In the genomic region with DNA sequence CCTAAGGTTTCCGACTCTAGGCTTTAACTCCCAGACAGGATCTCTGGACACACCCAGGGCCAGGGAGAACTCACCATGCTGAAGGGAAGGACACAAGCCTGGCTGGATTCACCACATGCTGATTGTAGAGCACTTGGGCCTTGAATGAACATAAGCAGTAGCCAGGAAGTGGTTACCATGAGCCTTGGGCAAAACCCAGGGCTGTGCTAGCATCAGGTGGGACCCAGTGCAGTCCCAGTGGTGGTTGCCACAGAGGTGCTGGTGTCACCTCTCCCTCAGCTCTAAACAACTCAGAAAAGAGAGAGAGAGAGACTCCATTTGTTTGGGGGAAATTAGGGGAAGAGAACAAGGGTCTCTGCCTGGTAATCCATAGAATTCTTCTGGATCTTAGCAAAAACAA, we compare ENCODE assay signal across 27 cellular contexts.
"Had no signal": no experiment of that assay in that cellular context is flagged by ENCODE, and none has a peak within 500 bp of the region (broad histone marks: within the 10 kb centered on the region; RNA-seq: fewer than 3 reads in every experiment).

No MANE protein-coding gene starts in this region.

- H3K4me3 ChIP-seq: colonic mucosa, esophagus squamous epithelium, gastrocnemius medialis, heart right ventricle, left lung, lower lobe of right lung had no signal

- DNase-seq: cerebellar nuclear complex; colonic mucosa; cortex of kidney; effector CD4-positive, alpha-beta T cell; effector memory CD8-positive, alpha-beta T cell; endodermal cell; erythroblast; esophagus squamous epithelium; foreskin melanocyte; gastrocnemius medialis; glutamatergic neuron; head of caudate nucleus; heart right ventricle; hippocampal formation; islet precursor cell; kidney; kidney glomerular epithelial cell; left cardiac atrium; left lung; left ventricle myocardium superior; lower lobe of right lung; mesendoderm; midbrain had no signal

- H3K27ac Mint-ChIP-seq: dendritic cell treated with granulocyte-macrophage colony-stimulating factor and Interleukin-4, amounts not matched to agents 40 ng/mL and 50 ng/mL, for 4 days; effector memory CD8-positive, alpha-beta T cell; endodermal cell; memory B cell had no signal

- ATAC-seq: effector memory CD8-positive, alpha-beta T cell; esophagus mucosa; gastrocnemius medialis; heart right ventricle; left cardiac atrium; left lung; left ventricle myocardium superior; lower lobe of right lung had no signal

- H3K27me3 Mint-ChIP-seq: dendritic cell treated with granulocyte-macrophage colony-stimulating factor and Interleukin-4, amounts not matched to agents 40 ng/mL and 50 ng/mL, for 4 days; effector memory CD8-positive, alpha-beta T cell had no signal

- H3K4me3 Mint-ChIP-seq: dendritic cell treated with granulocyte-macrophage colony-stimulating factor and Interleukin-4, amounts not matched to agents 40 ng/mL and 50 ng/mL, for 4 days; effector memory CD8-positive, alpha-beta T cell; endodermal cell; memory B cell had no signal

- H3K27ac ChIP-seq: colonic mucosa, epithelial cell of prostate, esophagus squamous epithelium, gastrocnemius medialis, heart right ventricle, left lung, lower lobe of right lung had no signal

- H3K9me3 Mint-ChIP-seq: effector memory CD8-positive, alpha-beta T cell had no signal

- H3K36me3 Mint-ChIP-seq: memory B cell had no signal

- H3K4me1 Mint-ChIP-seq: endodermal cell, memory B cell had no signal

- H3K4me1 ChIP-seq: colonic mucosa, esophagus squamous epithelium, gastrocnemius medialis, heart right ventricle, left lung, lower lobe of right lung had no signal

- H3K36me3 ChIP-seq: colonic mucosa, esophagus squamous epithelium, gastrocnemius medialis, heart right ventricle, left lung, lower lobe of right lung had no signal

- H3K9me3 ChIP-seq: colonic mucosa, esophagus squamous epithelium, gastrocnemius medialis, lower lobe of right lung had no signal

- H3K27me3 ChIP-seq: colonic mucosa, esophagus squamous epithelium, gastrocnemius medialis, heart right ventricle, left lung had no signal
